Comparison of ENCODE assay signal across 26 cellular contexts in genomic region chr2:240448387-240449274, GRCh38.
"Had no signal": no experiment of that assay in that cellular context is flagged by ENCODE, and none has a peak within 500 bp of the region (broad histone marks: within the 10 kb centered on the region; RNA-seq: fewer than 3 reads in every experiment).

No MANE protein-coding gene starts in this region.

- H3K27me3 ChIP-seq: thyroid gland had no signal

- H3K4me3 ChIP-seq: esophagus muscularis mucosa, left lung, lung, thyroid gland had no signal

- FAIRE-seq: endothelial cell of umbilical vein, small intestine, TTC549 had no signal

- ATAC-seq: activated T-helper 17 cell treated with anti-CD3 and anti-CD28 coated beads, Interleukin-2, amount 50 U/mL, for 72 hours; left lung; sciatic nerve; stimulated activated effector memory CD8-positive, alpha-beta T cell treated with anti-CD3 and anti-CD28 coated beads, Interleukin-12 subunit alpha, Interleukin-12 subunit beta, amount 100 ng/mL, for 72 hours; stimulated activated naive CD8-positive, alpha-beta T cell treated with anti-CD3 and anti-CD28 coated beads, Interleukin-15, amount 100 ng/mL, for 72 hours had no signal

- DNase-seq: activated CD4-positive, alpha-beta memory T cell treated with anti-CD3 and anti-CD28 coated beads for 36 hours; activated CD4-positive, alpha-beta T cell treated with anti-CD3 and anti-CD28 coated beads, Interleukin-2, amount 10 ng/mL, durations not matched to agents 24 days and 14 days; activated CD4-positive, CD25-positive, alpha-beta regulatory T cell treated with anti-CD3 and anti-CD28 coated beads, Interleukin-2, amount 50 U/mL, for 72 hours; activated CD8-positive, alpha-beta memory T cell treated with anti-CD3 and anti-CD28 coated beads, Interleukin-2, amount 50 U/mL, for 48 hours; activated gamma-delta T cell treated with Interleukin-2 at 50 U/mL for 16 hours; activated naive CD4-positive, alpha-beta T cell treated with anti-CD3 and anti-CD28 coated beads, Interleukin-2, amount 50 U/mL, for 16 hours; activated T-cell treated with anti-CD3 and anti-CD28 coated beads, Interleukin-2, amount 50 U/mL, for 24 hours; amniotic stem cell; caudate nucleus; foreskin melanocyte; kidney glomerular epithelial cell; small intestine; stimulated activated CD4-positive, alpha-beta T cell treated with anti-CD3 and anti-CD28 coated beads, Interleukin-4, amount 100 ng/mL, for 24 hours; stimulated activated naive CD8-positive, alpha-beta T cell treated with anti-CD3 and anti-CD28 coated beads, Interleukin-15, amount 100 ng/mL, for 72 hours; substantia nigra; T-helper 9 cell; thyroid gland had no signal

- H3K36me3 ChIP-seq: left lung, neutrophil, thyroid gland had no signal

- H3K27ac ChIP-seq: esophagus muscularis mucosa, left lung, neutrophil, thyroid gland had no signal

- H3K9me3 ChIP-seq: esophagus muscularis mucosa, left lung, neutrophil, thyroid gland had no signal
